ENCODE assay signal across 8 cellular contexts in genomic region chr4:105473340-105474109, GRCh38.
DNase-seq lines count a peak whose midpoint lies in the region; ATAC-seq and TF ChIP-seq lines count a peak whose summit lies in the region.

TSS of gene PPA2 (minus strand) at chr4:105474062. CDS start at chr4:105474050, 12 bp downstream.

- peak within 1 kb of the TSS; percentile 90 for H3K4me3 ChIP-seq in AG04449 (ENCODE audit: low read depth, low read length)

- DNase-seq in AG04449 (ENCODE audit: low read depth, low spot score) (peak; percentile 55), NCI-H2227 treated with DMSO at 0.1 percent for 48 hours (lab: John Stamatoyannopoulos, UW) (peak; percentile 62), iris pigment epithelial cell (ENCODE audit: low read depth) (peak; percentile 92)
- DNase-seq in activated CD4-positive, CD25-positive, alpha-beta regulatory T cell treated with anti-CD3 and anti-CD28 coated beads, Interleukin-2, amount 50 U/mL, for 16 hours (ENCODE audit: low read depth, low spot score): peak; percentile 63
- DNase-seq in central memory CD4-positive, alpha-beta T cell: peak; percentile 83
- DNase-seq in stimulated activated CD4-positive, alpha-beta T cell treated with anti-CD3 and anti-CD28 coated beads, Interleukin-12 subunit alpha, Interleukin-12 subunit beta, amount 100 ng/mL, for 24 hours (ENCODE audit: low read depth in 2 of 2): peak; percentile 69 to 73

- ATAC-seq in GM18867 (IDR thresholded peaks at IDR 0.05; ENCODE audit: unreplicated experiment): peak; percentile 87
- peak; percentile 86 for ATAC-seq in HG03097 (IDR thresholded peaks at IDR 0.05; ENCODE audit: low FRiP score, unreplicated experiment)

- POLR2A ChIA-PET in AG04449 (lab: Yijun Ruan, JAX): interaction anchor here (0.8 to 1.5 kb wide), 3 partner anchors 9 to 326 kb away, joined by 3 to 12 read pairs (median 3); partner anchors contain the start of gene TET2

- CTCF ChIA-PET in AG04449 (lab: Yijun Ruan, JAX): interaction anchor here (0.7 to 3.6 kb wide), 39 partner anchors 9 to 614 kb away, joined by 3 to 33 read pairs (median 5); partner anchors contain the start of gene TET2

- TF ChIP-seq CTCF in AG04449 (IDR thresholded peaks at IDR 0.05; ENCODE audit: insufficient read depth, low read length, missing control alignments): no peak

Comparison
In these comparisons a context has a peak if more than half of its experiments do, and no peak if none do; other contexts are left out.
1. Peak in every context shown above with its lines: DNase-seq, ATAC-seq and H3K4me3 ChIP-seq.